In genomic region chr2:11669454-11670291, GRCh38 we compare ENCODE assay signal across 10 cellular contexts. TPM values are rescaled to one million over a fixed set of nuclear protein-coding genes. Genes with fewer than 3 reads are reported as not detected.
A peak's percentile ranks its signal among the peaks of the same experiment; 100 is the strongest.
DNase-seq lines count a peak whose midpoint lies in the region; ATAC-seq and TF ChIP-seq lines count a peak whose summit lies in the region.
"Had no signal": no experiment of that assay in that cellular context is flagged by ENCODE, and none has a peak within 500 bp of the region (broad histone marks: within the 10 kb centered on the region; RNA-seq: fewer than 3 reads in every experiment).

TSS of gene NTSR2 (minus strand) at chr2:11670195. CDS start at chr2:11670129, 66 bp downstream.

- H3K27me3 Mint-ChIP-seq in central memory CD8-positive, alpha-beta T cell: peaks cover 64% of the 10 kb centered on the region

- H3K4me3 Mint-ChIP-seq in central memory CD8-positive, alpha-beta T cell: no peak within 1 kb of the TSS

- DNase-seq in Right ventricle myocardium inferior (ENCODE audit: missing footprints): peak; percentile 82
- no peak for DNase-seq in right atrium auricular region (ENCODE audit: low spot score)
- no peak for DNase-seq in central memory CD8-positive, alpha-beta T cell (ENCODE audit: low spot score in 2 of 2)
- peak; percentile 93 for DNase-seq in left kidney (ENCODE audit: low read depth, low spot score)
- DNase-seq in stimulated activated CD8-positive, alpha-beta memory T cell treated with anti-CD3 and anti-CD28 coated beads, Interleukin-4, amount 100 ng/mL, for 24 hours (ENCODE audit: low read depth): peak; percentile 8
- DNase-seq in esophagus squamous epithelium (lab: John Stamatoyannopoulos, UW): no peak
- no peak for DNase-seq in A172 (ENCODE audit: low spot score)

- peak in 1 of 2 donors; percentile 32 for TF ChIP-seq CTCF in right atrium auricular region (IDR thresholded peaks at IDR 0.05)
- no peak for TF ChIP-seq CTCF in esophagus squamous epithelium (IDR thresholded peaks at IDR 0.05)

- no peak within 1 kb of the TSS for H3K27ac Mint-ChIP-seq in central memory CD8-positive, alpha-beta T cell (ENCODE audit: low read depth)

- H3K4me1 Mint-ChIP-seq in central memory CD8-positive, alpha-beta T cell: peaks cover 6% of the 10 kb centered on the region

- no peaks in the 10 kb centered on the region for H3K36me3 ChIP-seq in right atrium auricular region
- H3K36me3 ChIP-seq in esophagus squamous epithelium: no peaks in the 10 kb centered on the region

- H3K9me3 ChIP-seq in right atrium auricular region: no peaks in the 10 kb centered on the region
- no peaks in the 10 kb centered on the region for H3K9me3 ChIP-seq in esophagus squamous epithelium

- no peaks in the 10 kb centered on the region for H3K36me3 Mint-ChIP-seq in central memory CD8-positive, alpha-beta T cell (ENCODE audit: insufficient read depth)

- ATAC-seq in Right ventricle myocardium inferior (peak; percentile 93), GM21447 (IDR thresholded peaks at IDR 0.05; ENCODE audit: unreplicated experiment) (no peak)
- peak; percentile 19 for ATAC-seq in central memory CD8-positive, alpha-beta T cell (replicated peaks; ENCODE audit: extremely low read depth, poor library complexity, severe bottlenecking)

- no peak for TF ChIP-seq POLR2A in esophagus squamous epithelium (IDR thresholded peaks at IDR 0.05)

- H3K4me1 ChIP-seq in right atrium auricular region: peaks cover 0 to 12% of the 10 kb centered on the region in 2 donors
- peaks cover 0 to 10% (median 8%) of the 10 kb centered on the region in 3 donors for H3K4me1 ChIP-seq in esophagus squamous epithelium

- peaks cover 5% of the 10 kb centered on the region for H3K9me3 Mint-ChIP-seq in central memory CD8-positive, alpha-beta T cell

- peak within 1 kb of the TSS in 1 of 2 donors; percentile 3 for H3K27ac ChIP-seq in right atrium auricular region
- H3K27ac ChIP-seq in esophagus squamous epithelium: no peak within 1 kb of the TSS
- H3K27ac ChIP-seq: skin epidermis had no signal

- H3K27me3 ChIP-seq in right atrium auricular region (no peaks in the 10 kb centered on the region), esophagus squamous epithelium (peaks cover 0 to 71% (median 0%) of the 10 kb centered on the region in 4 donors)

- 0% methylated on average over 1 of the region's 93 CpGs; no CpG with 5 or more reads in 1 of the 2 donors for WGBS in esophagus squamous epithelium, 2 donors

- intact Hi-C loops in Right ventricle myocardium inferior (cut with DNase I) (no loop called here), esophagus squamous epithelium (cut with DNase I) (no loop called here)

- H3K4me3 ChIP-seq in right atrium auricular region: peak within 1 kb of the TSS in 1 of 2 donors; percentile 7
- H3K4me3 ChIP-seq in esophagus squamous epithelium: peak within 1 kb of the TSS in 1 of 4 donors; percentile 19
- H3K4me3 ChIP-seq: skin epidermis had no signal

RNA-seq across cellular contexts. Expression of gene NTSR2, which starts in this region (rescaled TPM):
- total RNA-seq in Right ventricle myocardium inferior (not detected), right atrium auricular region (not detected), esophagus squamous epithelium (not detected)
- not detected in 2 replicates for total RNA-seq in A172 (2014; rRNA removed; shearing (Covaris generic))
- total RNA-seq: T-helper 1 cell treated with Interleukin-12 subunit alpha and Interleukin-12 subunit beta and Interleukin-4 antibody, amounts not matched to agents 30 ng/mL and 1 ng/mL, for 36 hours had no signal

Comparison
In these comparisons a context has a peak if more than half of its experiments do, and no peak if none do; other contexts are left out.
1. Peak in DNase-seq and ATAC-seq in Right ventricle myocardium inferior; RNA of the gene not detected or under 1 TPM.
2. DNase-seq: peak in left kidney (single experiment) and stimulated activated CD8-positive, alpha-beta memory T cell treated with anti-CD3 and anti-CD28 coated beads, Interleukin-4, amount 100 ng/mL, for 24 hours (single experiment); none in right atrium auricular region (single experiment), central memory CD8-positive, alpha-beta T cell (0 of 2), esophagus squamous epithelium (single experiment) and A172 (single experiment).